ENCODE assay signal across 14 cellular contexts in genomic region chr3:189355115-189355480, GRCh38.
DNase-seq lines count a peak whose midpoint lies in the region; ATAC-seq, FAIRE-seq and TF ChIP-seq lines count a peak whose summit lies in the region.
"Had no signal": no experiment of that assay in that cellular context is flagged by ENCODE, and none has a peak within 500 bp of the region (broad histone marks: within the 10 kb centered on the region; RNA-seq: fewer than 3 reads in every experiment).

No MANE protein-coding gene starts in this region.

- no peak overlapping the region for H2AFZ ChIP-seq in mesenchymal stem cell (ENCODE audit: low read depth, low read length)

- H3K4me1 ChIP-seq in mesenchymal stem cell (ENCODE audit: control insufficient read depth, insufficient read depth, low read depth, low read length) (peaks cover 5% of the 10 kb centered on the region), tibial artery (peaks cover 0 to 31% (median 21%) of the 10 kb centered on the region in 4 donors)

- no peak overlapping the region for H3K4me2 ChIP-seq in mesenchymal stem cell (ENCODE audit: low read length, poor library complexity, severe bottlenecking)

- no peak for FAIRE-seq in RCC 7860 (lab: Jason Lieb, UNC)
- FAIRE-seq: HTR-8/SVneo had no signal

- H3K4me3 Mint-ChIP-seq in activated CD4-positive, alpha-beta T cell treated with anti-CD3 and anti-CD28 coated beads, Interleukin-2, amount 10 ng/mL, durations not matched to agents 7 days and 5 days = peak overlapping the region; percentile 45
- no peak overlapping the region for H3K4me3 Mint-ChIP-seq in WTC11
- H3K4me3 Mint-ChIP-seq: naive B cell had no signal

- H2AK5ac ChIP-seq in mesenchymal stem cell (ENCODE audit: low read length, severe bottlenecking) = no peak overlapping the region

- intact Hi-C loops in tibial artery (cut with DNase I; ENCODE audit: low total_unique reads) = no loop called here

- H3K4me3 ChIP-seq in mesenchymal stem cell (ENCODE audit: insufficient read depth in 1 of 2, low read depth in 1 of 2, low read length in 2 of 2) = no peak overlapping the region
- no peak overlapping the region for H3K4me3 ChIP-seq in tibial artery
- H3K4me3 ChIP-seq: right lobe of liver had no signal

- POLR2A ChIA-PET in activated CD4-positive, alpha-beta T cell treated with anti-CD3 and anti-CD28 coated beads, Interleukin-2, amount 10 ng/mL, durations not matched to agents 7 days and 5 days (lab: Charles Lee) = interaction anchor here (0.5 to 1.0 kb wide), 4 partner anchors 23 to 525 kb away, joined by 3 to 4 read pairs (median 3); no protein-coding TSS in a partner anchor
- POLR2A ChIA-PET in WTC11 (lab: Charles Lee) = interaction anchor here (1.1 kb wide), 1 partner anchor 15 kb away, joined by 3 read pairs; no protein-coding TSS in a partner anchor

- TF ChIP-seq CTCF in WTC11 (IDR thresholded peaks at IDR 0.05) = no peak
- TF ChIP-seq CTCF in tibial artery (IDR thresholded peaks at IDR 0.05) = no peak

- H3K27ac ChIP-seq in mesenchymal stem cell (ENCODE audit: low read length, poor library complexity, severe bottlenecking) = no peak overlapping the region
- H3K27ac ChIP-seq in tibial artery = peak overlapping the region; percentile 47 to 55
- H3K27ac ChIP-seq: right lobe of liver had no signal

- H2BK120ac ChIP-seq in mesenchymal stem cell (ENCODE audit: low read depth, low read length) = no peak overlapping the region

- H4K91ac ChIP-seq in mesenchymal stem cell (ENCODE audit: low read length) = no peak overlapping the region

- no peaks in the 10 kb centered on the region for H3K9me3 ChIP-seq in mesenchymal stem cell (ENCODE audit: control insufficient read depth, low read length)
- no peaks in the 10 kb centered on the region for H3K9me3 ChIP-seq in tibial artery
- H3K9me3 ChIP-seq: right lobe of liver had no signal

- H3K14ac ChIP-seq in mesenchymal stem cell (ENCODE audit: low read length in 2 of 2) = no peak overlapping the region

- peak overlapping the region; percentile 13 for H3K9ac ChIP-seq in mesenchymal stem cell (ENCODE audit: low read length)

- peaks cover 4% of the 10 kb centered on the region for H3K9me3 Mint-ChIP-seq in activated CD4-positive, alpha-beta T cell treated with anti-CD3 and anti-CD28 coated beads, Interleukin-2, amount 10 ng/mL, durations not matched to agents 7 days and 5 days
- H3K9me3 Mint-ChIP-seq in WTC11 = 0 out of 2 replicates have a peak, but pooled peaks cover 4% of the 10 kb centered on the region
- H3K9me3 Mint-ChIP-seq: activated naive CD4-positive, alpha-beta T cell treated with anti-CD3 and anti-CD28 coated beads for 36 hours; naive B cell had no signal

- H3K36me3 Mint-ChIP-seq in activated CD4-positive, alpha-beta T cell treated with anti-CD3 and anti-CD28 coated beads, Interleukin-2, amount 10 ng/mL, durations not matched to agents 7 days and 5 days (ENCODE audit: low read depth) = peaks cover 8% of the 10 kb centered on the region
- no peaks in the 10 kb centered on the region for H3K36me3 Mint-ChIP-seq in WTC11
- H3K36me3 Mint-ChIP-seq: naive B cell had no signal

- CTCF ChIA-PET in activated CD4-positive, alpha-beta T cell treated with anti-CD3 and anti-CD28 coated beads, Interleukin-2, amount 10 ng/mL, durations not matched to agents 7 days and 5 days (lab: Charles Lee) = interaction anchor here (0.6 to 3.1 kb wide), 8 partner anchors 12 to 552 kb away, joined by 3 to 14 read pairs (median 4); no protein-coding TSS in a partner anchor
- CTCF ChIA-PET in WTC11 (lab: Charles Lee) = interaction anchor here (0.8 to 1.7 kb wide), 6 partner anchors 83 to 967 kb away, joined by 3 to 6 read pairs (median 4); partner anchors contain the start of gene CLDN1

- H3K18ac ChIP-seq in mesenchymal stem cell (ENCODE audit: low read depth in 1 of 2, low read length in 2 of 2) = no peak overlapping the region

- H2BK15ac ChIP-seq in mesenchymal stem cell (ENCODE audit: low read depth, poor library complexity, severe bottlenecking) = no peak overlapping the region

- no peak overlapping the region for H3K4ac ChIP-seq in mesenchymal stem cell (ENCODE audit: low read depth in 1 of 2, low read length in 2 of 2)

- peak overlapping the region; percentile 96 for H3K27ac Mint-ChIP-seq in activated CD4-positive, alpha-beta T cell treated with anti-CD3 and anti-CD28 coated beads, Interleukin-2, amount 10 ng/mL, durations not matched to agents 7 days and 5 days
- H3K27ac Mint-ChIP-seq in WTC11 = no peak overlapping the region
- H3K27ac Mint-ChIP-seq: naive B cell had no signal

- no peak for DNase-seq in activated CD4-positive, alpha-beta T cell treated with anti-CD3 and anti-CD28 coated beads, Interleukin-2, amount 10 ng/mL, durations not matched to agents 7 days and 5 days
- DNase-seq in activated CD4-positive, alpha-beta T cell treated with anti-CD3 and anti-CD28 coated beads, Interleukin-2, amount 50 U/mL, for 48 hours = no peak
- DNase-seq in WTC11 (ENCODE audit: low spot score) (no peak), mesenchymal stem cell (no peak), tibial artery (no peak), germinal center (ENCODE audit: low spot score) (no peak), NCI-H2107 (lab: John Stamatoyannopoulos, UW) (no peak), RCC 7860 (ENCODE audit: low spot score) (no peak)
- DNase-seq: DMS53, naive B cell, NCI-H748 treated with DMSO at 0.1 percent for 48 hours, right lobe of liver had no signal

- peaks cover 33% of the 10 kb centered on the region for H3K4me1 Mint-ChIP-seq in activated CD4-positive, alpha-beta T cell treated with anti-CD3 and anti-CD28 coated beads, Interleukin-2, amount 10 ng/mL, durations not matched to agents 7 days and 5 days
- H3K4me1 Mint-ChIP-seq in WTC11 = peaks cover 15% of the 10 kb centered on the region
- H3K4me1 Mint-ChIP-seq: naive B cell had no signal

- H3K36me3 ChIP-seq in mesenchymal stem cell (ENCODE audit: control insufficient read depth in 1 of 2, insufficient read depth in 2 of 2, low read depth in 1 of 2, low read length in 2 of 2) = no peaks in the 10 kb centered on the region
- H3K36me3 ChIP-seq in tibial artery = no peaks in the 10 kb centered on the region
- H3K36me3 ChIP-seq: right lobe of liver had no signal

- no peaks in the 10 kb centered on the region for H3K79me1 ChIP-seq in mesenchymal stem cell (replicated peaks; ENCODE audit: low read length, poor library complexity, severe bottlenecking)

- no peak overlapping the region for H4K8ac ChIP-seq in mesenchymal stem cell (ENCODE audit: low read length)

- no peak overlapping the region for H2BK5ac ChIP-seq in mesenchymal stem cell (ENCODE audit: low read depth, low read length, poor library complexity, severe bottlenecking)

- no CpG with 5 or more reads among the region's 2 CpGs for WGBS in mesenchymal stem cell

- H3K27me3 Mint-ChIP-seq in activated CD4-positive, alpha-beta T cell treated with anti-CD3 and anti-CD28 coated beads, Interleukin-2, amount 10 ng/mL, durations not matched to agents 7 days and 5 days = no peaks in the 10 kb centered on the region
- H3K27me3 Mint-ChIP-seq in WTC11 (ENCODE audit: low read depth) = no peaks in the 10 kb centered on the region

- H3K27me3 ChIP-seq in mesenchymal stem cell (ENCODE audit: control insufficient read depth in 1 of 2, insufficient read depth in 1 of 2, low read length in 2 of 2) = no peaks in the 10 kb centered on the region
- no peaks in the 10 kb centered on the region for H3K27me3 ChIP-seq in tibial artery
- H3K27me3 ChIP-seq: right lobe of liver had no signal

- no peak overlapping the region for H3K23ac ChIP-seq in mesenchymal stem cell (ENCODE audit: low read length in 2 of 2)

- H2BK12ac ChIP-seq in mesenchymal stem cell (ENCODE audit: low read length in 2 of 2) = no peak overlapping the region

- peak; percentile 21; the same call in 1 of the 2 replicates for ATAC-seq in WTC11

TF ChIP-seq in WTC11, 78 proteins besides CTCF, POLR2A, EP300 and RAD21 (continues in another document):
- TF ChIP-seq, protein P1, sequence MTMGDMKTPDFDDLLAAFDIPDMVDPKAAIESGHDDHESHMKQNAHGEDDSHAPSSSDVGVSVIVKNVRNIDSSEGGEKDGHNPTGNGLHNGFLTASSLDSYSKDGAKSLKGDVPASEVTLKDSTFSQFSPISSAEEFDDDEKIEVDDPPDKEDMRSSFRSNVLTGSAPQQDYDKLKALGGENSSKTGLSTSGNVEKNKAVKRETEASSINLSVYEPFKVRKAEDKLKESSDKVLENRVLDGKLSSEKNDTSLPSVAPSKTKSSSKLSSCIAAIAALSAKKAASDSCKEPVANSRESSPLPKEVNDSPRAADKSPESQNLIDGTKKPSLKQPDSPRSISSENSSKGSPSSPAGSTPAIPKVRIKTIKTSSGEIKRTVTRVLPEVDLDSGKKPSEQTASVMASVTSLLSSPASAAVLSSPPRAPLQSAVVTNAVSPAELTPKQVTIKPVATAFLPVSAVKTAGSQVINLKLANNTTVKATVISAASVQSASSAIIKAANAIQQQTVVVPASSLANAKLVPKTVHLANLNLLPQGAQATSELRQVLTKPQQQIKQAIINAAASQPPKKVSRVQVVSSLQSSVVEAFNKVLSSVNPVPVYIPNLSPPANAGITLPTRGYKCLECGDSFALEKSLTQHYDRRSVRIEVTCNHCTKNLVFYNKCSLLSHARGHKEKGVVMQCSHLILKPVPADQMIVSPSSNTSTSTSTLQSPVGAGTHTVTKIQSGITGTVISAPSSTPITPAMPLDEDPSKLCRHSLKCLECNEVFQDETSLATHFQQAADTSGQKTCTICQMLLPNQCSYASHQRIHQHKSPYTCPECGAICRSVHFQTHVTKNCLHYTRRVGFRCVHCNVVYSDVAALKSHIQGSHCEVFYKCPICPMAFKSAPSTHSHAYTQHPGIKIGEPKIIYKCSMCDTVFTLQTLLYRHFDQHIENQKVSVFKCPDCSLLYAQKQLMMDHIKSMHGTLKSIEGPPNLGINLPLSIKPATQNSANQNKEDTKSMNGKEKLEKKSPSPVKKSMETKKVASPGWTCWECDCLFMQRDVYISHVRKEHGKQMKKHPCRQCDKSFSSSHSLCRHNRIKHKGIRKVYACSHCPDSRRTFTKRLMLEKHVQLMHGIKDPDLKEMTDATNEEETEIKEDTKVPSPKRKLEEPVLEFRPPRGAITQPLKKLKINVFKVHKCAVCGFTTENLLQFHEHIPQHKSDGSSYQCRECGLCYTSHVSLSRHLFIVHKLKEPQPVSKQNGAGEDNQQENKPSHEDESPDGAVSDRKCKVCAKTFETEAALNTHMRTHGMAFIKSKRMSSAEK (CRISPR knock-in tag; IDR thresholded peaks at IDR 0.05; ENCODE audit: borderline replicate concordance) = no peak
- no peak for TF ChIP-seq IRF1 (CRISPR knock-in tag; IDR thresholded peaks at IDR 0.05)
